Comparison of ENCODE assay signal across 9 cellular contexts in genomic region chr17:57284583-57284982, GRCh38. TPM values are rescaled to one million over a fixed set of nuclear protein-coding genes. Genes with fewer than 3 reads are reported as not detected.
DNase-seq lines count a peak whose midpoint lies in the region; ATAC-seq lines count a peak whose summit lies in the region.
"Had no signal": no experiment of that assay in that cellular context is flagged by ENCODE, and none has a peak within 500 bp of the region (broad histone marks: within the 10 kb centered on the region; RNA-seq: fewer than 3 reads in every experiment).

No MANE protein-coding gene starts in this region.

- H3K27ac Mint-ChIP-seq in CD4-positive, alpha-beta memory T cell, result peak overlapping the region; percentile 66 to 95 (median 90)
- H3K27ac Mint-ChIP-seq in activated T-helper 2 cell treated with anti-CD3 and anti-CD28 coated beads, Interferon-gamma antibody, Interleukin-2, Interleukin-4, amounts not matched to agents 10 μg/mL and 5 μg/mL and 100 μg/mL, durations not matched to agents 14 hours and 24 hours and 36 hours, result peak overlapping the region; percentile 88
- H3K27ac Mint-ChIP-seq in naive thymus-derived CD4-positive, alpha-beta T cell, result peak overlapping the region; percentile 55 to 93 (median 79)

- CTCF ChIA-PET in CD4-positive, alpha-beta memory T cell (lab: Charles Lee; ENCODE audit: partially characterized antibody), result interaction anchor here (2.6 kb wide), 1 partner anchor 41 kb away, joined by 12 read pairs; no protein-coding TSS in a partner anchor
- CTCF ChIA-PET in naive thymus-derived CD4-positive, alpha-beta T cell (lab: Charles Lee), result interaction anchor here (0.9 kb wide), 1 partner anchor 42 kb away, joined by 6 read pairs; no protein-coding TSS in a partner anchor

- H3K27ac ChIP-seq in CD4-positive, alpha-beta memory T cell (ENCODE audit: low read depth, low read length), result peak overlapping the region; percentile 38
- H3K27ac ChIP-seq in naive thymus-derived CD4-positive, alpha-beta T cell (ENCODE audit: low read depth, low read length), result peak overlapping the region; percentile 18

- peaks cover 60% of the 10 kb centered on the region for H3K4me1 ChIP-seq in CD4-positive, alpha-beta memory T cell (ENCODE audit: insufficient read depth, low read length)
- peaks cover 24 to 34% of the 10 kb centered on the region in 2 donors for H3K4me1 ChIP-seq in naive thymus-derived CD4-positive, alpha-beta T cell (ENCODE audit: control insufficient read depth in 2 of 2, insufficient read depth in 2 of 2, low read length in 2 of 2)

- no peaks in the 10 kb centered on the region for H3K36me3 ChIP-seq in CD4-positive, alpha-beta memory T cell (ENCODE audit: insufficient read depth, low read length)
- H3K36me3 ChIP-seq in naive thymus-derived CD4-positive, alpha-beta T cell (ENCODE audit: control insufficient read depth in 2 of 3, insufficient read depth in 3 of 3, low read length in 3 of 3), result no peaks in the 10 kb centered on the region

- peaks cover 10 to 25% of the 10 kb centered on the region in 2 donors for H3K36me3 Mint-ChIP-seq in CD4-positive, alpha-beta memory T cell
- peaks cover 70% of the 10 kb centered on the region for H3K36me3 Mint-ChIP-seq in activated T-helper 2 cell treated with anti-CD3 and anti-CD28 coated beads, Interferon-gamma antibody, Interleukin-2, Interleukin-4, amounts not matched to agents 10 μg/mL and 5 μg/mL and 100 μg/mL, durations not matched to agents 14 hours and 24 hours and 36 hours (ENCODE audit: low read depth)
- peaks cover 0 to 27% (median 9%) of the 10 kb centered on the region in 5 donors for H3K36me3 Mint-ChIP-seq in naive thymus-derived CD4-positive, alpha-beta T cell

- DNase-seq in CD4-positive, alpha-beta memory T cell, result peak in 4 of 5 donors; percentile 13 to 66 (median 29)
- no peak for DNase-seq in activated T-helper 2 cell treated with anti-CD3 and anti-CD28 coated beads, Interferon-gamma antibody, Interleukin-2, Interleukin-4, amounts not matched to agents 10 μg/mL and 5 μg/mL and 100 μg/mL, durations not matched to agents 14 hours and 24 hours and 36 hours (ENCODE audit: low spot score)
- peak in 4 of 9 donors; percentile 7 to 26 (median 19) for DNase-seq in naive thymus-derived CD4-positive, alpha-beta T cell
- DNase-seq in C1 segment of cervical spinal cord (lab: John Stamatoyannopoulos, UW), result no peak
- no peak for DNase-seq in activated gamma-delta T cell (lab: John Stamatoyannopoulos, UW)
- DNase-seq in NCI-H2029 (lab: John Stamatoyannopoulos, UW), result no peak
- DNase-seq: NCI-H2081 treated with DMSO at 0.1 percent for 48 hours had no signal

- POLR2A ChIA-PET in CD4-positive, alpha-beta memory T cell (lab: Charles Lee; ENCODE audit: partially characterized antibody), result interaction anchor here (1.5 kb wide), 1 partner anchor 27 kb away, joined by 5 read pairs; no protein-coding TSS in a partner anchor
- POLR2A ChIA-PET in naive thymus-derived CD4-positive, alpha-beta T cell (lab: Charles Lee), result no interaction called here

- H3K9me3 ChIP-seq in CD4-positive, alpha-beta memory T cell (ENCODE audit: control insufficient read depth in 1 of 2, low read length in 2 of 2), result no peaks in the 10 kb centered on the region
- H3K9me3 ChIP-seq in naive thymus-derived CD4-positive, alpha-beta T cell (ENCODE audit: control insufficient read depth in 2 of 3, low read length in 3 of 3), result no peaks in the 10 kb centered on the region

- H3K27me3 Mint-ChIP-seq in CD4-positive, alpha-beta memory T cell, result no peaks in the 10 kb centered on the region
- no peaks in the 10 kb centered on the region for H3K27me3 Mint-ChIP-seq in activated T-helper 2 cell treated with anti-CD3 and anti-CD28 coated beads, Interferon-gamma antibody, Interleukin-2, Interleukin-4, amounts not matched to agents 10 μg/mL and 5 μg/mL and 100 μg/mL, durations not matched to agents 14 hours and 24 hours and 36 hours (ENCODE audit: low read depth)
- H3K27me3 Mint-ChIP-seq in naive thymus-derived CD4-positive, alpha-beta T cell, result no peaks in the 10 kb centered on the region

- intact Hi-C loops in CD4-positive, alpha-beta memory T cell (cut with micrococcal nuclease), result no loop called here
- intact Hi-C loops in activated T-helper 2 cell treated with anti-CD3 and anti-CD28 coated beads, Interferon-gamma antibody, Interleukin-2, Interleukin-4, amounts not matched to agents 10 μg/mL and 5 μg/mL and 100 μg/mL, durations not matched to agents 14 hours and 24 hours and 36 hours (cut with micrococcal nuclease), result loop anchor here (2.0 to 5.0 kb wide), 2 partner anchors 73 to 156 kb away; no protein-coding TSS in a partner anchor
- intact Hi-C loops in naive thymus-derived CD4-positive, alpha-beta T cell (cut with micrococcal nuclease), result loop anchor here (2.0 to 5.0 kb wide), 3 partner anchors 28 to 388 kb away; partner anchors contain the start of gene MSI2 (in 1 of the 2)

- peaks cover 51 to 86% (median 67%) of the 10 kb centered on the region in 4 donors for H3K4me1 Mint-ChIP-seq in CD4-positive, alpha-beta memory T cell
- peaks cover 81% of the 10 kb centered on the region for H3K4me1 Mint-ChIP-seq in activated T-helper 2 cell treated with anti-CD3 and anti-CD28 coated beads, Interferon-gamma antibody, Interleukin-2, Interleukin-4, amounts not matched to agents 10 μg/mL and 5 μg/mL and 100 μg/mL, durations not matched to agents 14 hours and 24 hours and 36 hours (ENCODE audit: low read depth)
- peaks cover 61 to 90% (median 88%) of the 10 kb centered on the region in 7 donors for H3K4me1 Mint-ChIP-seq in naive thymus-derived CD4-positive, alpha-beta T cell

- no peaks in the 10 kb centered on the region for H3K9me3 Mint-ChIP-seq in CD4-positive, alpha-beta memory T cell
- H3K9me3 Mint-ChIP-seq in activated T-helper 2 cell treated with anti-CD3 and anti-CD28 coated beads, Interferon-gamma antibody, Interleukin-2, Interleukin-4, amounts not matched to agents 10 μg/mL and 5 μg/mL and 100 μg/mL, durations not matched to agents 14 hours and 24 hours and 36 hours, result no peaks in the 10 kb centered on the region
- peaks cover 0 to 2% (median 0%) of the 10 kb centered on the region in 11 donors for H3K9me3 Mint-ChIP-seq in naive thymus-derived CD4-positive, alpha-beta T cell

- H3K4me3 Mint-ChIP-seq in CD4-positive, alpha-beta memory T cell, result peak overlapping the region; percentile 53 to 85 (median 74)
- peak overlapping the region; percentile 68 for H3K4me3 Mint-ChIP-seq in activated T-helper 2 cell treated with anti-CD3 and anti-CD28 coated beads, Interferon-gamma antibody, Interleukin-2, Interleukin-4, amounts not matched to agents 10 μg/mL and 5 μg/mL and 100 μg/mL, durations not matched to agents 14 hours and 24 hours and 36 hours (ENCODE audit: low read depth)
- peak overlapping the region; percentile 66 to 85 (median 75) for H3K4me3 Mint-ChIP-seq in naive thymus-derived CD4-positive, alpha-beta T cell

- no peaks in the 10 kb centered on the region for H3K27me3 ChIP-seq in CD4-positive, alpha-beta memory T cell (ENCODE audit: insufficient read depth, low read length)
- no peaks in the 10 kb centered on the region for H3K27me3 ChIP-seq in naive thymus-derived CD4-positive, alpha-beta T cell (ENCODE audit: control insufficient read depth in 2 of 2, insufficient read depth in 2 of 2, low read length in 2 of 2)

- ATAC-seq in HG03159 (IDR thresholded peaks at IDR 0.05; ENCODE audit: unreplicated experiment) (peak; percentile 9), HG03108 (IDR thresholded peaks at IDR 0.05; ENCODE audit: unreplicated experiment) (no peak)
- ATAC-seq in naive thymus-derived CD4-positive, alpha-beta T cell, result peak; percentile 55

- peak overlapping the region in 1 of 2 donors; percentile 3 for H3K4me3 ChIP-seq in CD4-positive, alpha-beta memory T cell (ENCODE audit: low read length in 2 of 2)
- H3K4me3 ChIP-seq in naive thymus-derived CD4-positive, alpha-beta T cell (ENCODE audit: low read length), result peak overlapping the region; percentile 20

RNA-seq across cellular contexts. Expression of gene MSI2, which starts 28.3 kb away (rescaled TPM):
- 100 to 1,000 TPM; 107 to 110 TPM for total RNA-seq in CD4-positive, alpha-beta memory T cell
- 1 to 10 TPM; 2.1 to 4.0 TPM for polyA plus RNA-seq in CD4-positive, alpha-beta memory T cell
- total RNA-seq in activated T-helper 2 cell treated with anti-CD3 and anti-CD28 coated beads, Interferon-gamma antibody, Interleukin-2, Interleukin-4, amounts not matched to agents 10 μg/mL and 5 μg/mL and 100 μg/mL, durations not matched to agents 14 hours and 24 hours and 36 hours, result 181 and 198 TPM in 2 replicates
- 100 to 1,000 TPM; 111 to 169 (median 150) TPM for total RNA-seq in naive thymus-derived CD4-positive, alpha-beta T cell
- 1 to 10 TPM; 3.3 to 6.0 TPM for polyA plus RNA-seq in naive thymus-derived CD4-positive, alpha-beta T cell

Comparison
In these comparisons a context has a peak if more than half of its experiments do, and no peak if none do; other contexts are left out.
1. DNase-seq: peak in CD4-positive, alpha-beta memory T cell (4 of 5); none in activated T-helper 2 cell treated with anti-CD3 and anti-CD28 coated beads, Interferon-gamma antibody, Interleukin-2, Interleukin-4, amounts not matched to agents 10 μg/mL and 5 μg/mL and 100 μg/mL, durations not matched to agents 14 hours and 24 hours and 36 hours (single experiment), C1 segment of cervical spinal cord (0 of 14), activated gamma-delta T cell (single experiment) and NCI-H2029 (single experiment).
2. Peak in every context shown above with its lines, with median percentiles within 50 percentile points of each other: H3K27ac Mint-ChIP-seq and H3K4me3 Mint-ChIP-seq.